20 cellular contexts compared by ENCODE assay signal in genomic region chr1:62386351-62387121, GRCh38. TPM values are rescaled to one million over a fixed set of nuclear protein-coding genes. Genes with fewer than 3 reads are reported as not detected.
DNase-seq lines count a peak whose midpoint lies in the region; ATAC-seq and TF ChIP-seq lines count a peak whose summit lies in the region.
"Had no signal": no experiment of that assay in that cellular context is flagged by ENCODE, and none has a peak within 500 bp of the region (broad histone marks: within the 10 kb centered on the region; RNA-seq: fewer than 3 reads in every experiment).

No MANE protein-coding gene starts in this region.

- no peak overlapping the region for H3K4me3 ChIP-seq in subcutaneous abdominal adipose tissue (ENCODE audit: low read depth in 1 of 5, low read length in 5 of 5)
- H3K4me3 ChIP-seq in left ventricle myocardium inferior: no peak overlapping the region

- no peak for TF ChIP-seq CTCF in left ventricle myocardium inferior (IDR thresholded peaks at IDR 0.05; ENCODE audit: borderline replicate concordance)

- H3K36me3 ChIP-seq in subcutaneous abdominal adipose tissue (ENCODE audit: control insufficient read depth in 5 of 5, insufficient read depth in 5 of 5, low read length in 5 of 5) (no peaks in the 10 kb centered on the region), left ventricle myocardium inferior (no peaks in the 10 kb centered on the region)

- no peaks in the 10 kb centered on the region for H3K9me3 Mint-ChIP-seq in activated T-cell treated with anti-CD3 and anti-CD28 coated beads, Interleukin-2, amount 50 U/mL, for 4 hours
- H3K9me3 Mint-ChIP-seq: activated CD4-positive, alpha-beta T cell treated with anti-CD3 and anti-CD28 coated beads, Interleukin-2, amount 10 ng/mL, durations not matched to agents 24 days and 14 days; activated naive CD4-positive, alpha-beta T cell treated with anti-CD3 and anti-CD28 coated beads, Interleukin-2, amount 50 U/mL, for 24 hours; memory B cell had no signal

- H3K27ac ChIP-seq in subcutaneous abdominal adipose tissue (ENCODE audit: low read depth, low read length): peak overlapping the region; percentile 70
- no peak overlapping the region for H3K27ac ChIP-seq in left ventricle myocardium inferior (replicated peaks)

- peak; percentile 49 for DNase-seq in NCI-H2107 treated with DMSO at 0.1 percent for 48 hours (lab: John Stamatoyannopoulos, UW; ENCODE audit: unreplicated experiment)
- no peak for DNase-seq in NCI-H2107 (lab: John Stamatoyannopoulos, UW)
- DNase-seq in amniotic epithelial cell (ENCODE audit: low read depth): peak; percentile 26
- DNase-seq in left kidney (ENCODE audit: low read depth, low spot score): peak; percentile 55
- DNase-seq in activated T-cell treated with anti-CD3 and anti-CD28 coated beads, Interleukin-2, amount 50 U/mL, for 4 hours: no peak
- DNase-seq in left ventricle myocardium inferior: no peak
- DNase-seq in stimulated activated CD4-positive, alpha-beta T cell treated with anti-CD3 and anti-CD28 coated beads, Interleukin-4, amount 100 ng/mL, for 4 hours: no peak
- DNase-seq: 8988T; activated CD4-positive, alpha-beta T cell treated with anti-CD3 and anti-CD28 coated beads, Interleukin-2, amount 10 ng/mL, durations not matched to agents 24 days and 14 days; C1 segment of cervical spinal cord; HCEC 1CT; islet precursor cell; NCI-H1694 treated with DMSO at 0.1 percent for 48 hours; NCI-H748 treated with DMSO at 0.1 percent for 48 hours; stimulated activated naive CD4-positive, alpha-beta T cell treated with Interleukin-2 at 50 U/mL for 16 hours had no signal

- intact Hi-C loops in left ventricle myocardium inferior (cut with micrococcal nuclease): no loop called here

- no peaks in the 10 kb centered on the region for H3K4me1 Mint-ChIP-seq in activated T-cell treated with anti-CD3 and anti-CD28 coated beads, Interleukin-2, amount 50 U/mL, for 4 hours (ENCODE audit: low read depth)
- H3K4me1 Mint-ChIP-seq: activated CD4-positive, alpha-beta T cell treated with anti-CD3 and anti-CD28 coated beads, Interleukin-2, amount 10 ng/mL, durations not matched to agents 24 days and 14 days; activated naive CD4-positive, alpha-beta T cell treated with anti-CD3 and anti-CD28 coated beads, Interleukin-2, amount 50 U/mL, for 24 hours; memory B cell had no signal

- peaks cover 6% of the 10 kb centered on the region for H3K27me3 Mint-ChIP-seq in activated T-cell treated with anti-CD3 and anti-CD28 coated beads, Interleukin-2, amount 50 U/mL, for 4 hours (ENCODE audit: low read depth)

- peak overlapping the region in 1 of 5 donors; percentile 2 for H3K9ac ChIP-seq in subcutaneous abdominal adipose tissue (ENCODE audit: low read length in 5 of 5)

- H3K4me3 Mint-ChIP-seq in activated T-cell treated with anti-CD3 and anti-CD28 coated beads, Interleukin-2, amount 50 U/mL, for 4 hours: no peak overlapping the region
- H3K4me3 Mint-ChIP-seq: activated CD4-positive, alpha-beta T cell treated with anti-CD3 and anti-CD28 coated beads, Interleukin-2, amount 10 ng/mL, durations not matched to agents 24 days and 14 days; activated naive CD4-positive, alpha-beta T cell treated with anti-CD3 and anti-CD28 coated beads, Interleukin-2, amount 50 U/mL, for 24 hours; memory B cell had no signal

- H3K36me3 Mint-ChIP-seq in activated T-cell treated with anti-CD3 and anti-CD28 coated beads, Interleukin-2, amount 50 U/mL, for 4 hours (ENCODE audit: insufficient read depth): no peaks in the 10 kb centered on the region
- H3K36me3 Mint-ChIP-seq: memory B cell had no signal

- H3K4me1 ChIP-seq in subcutaneous abdominal adipose tissue (ENCODE audit: control insufficient read depth in 5 of 5, insufficient read depth in 5 of 5, low read length in 5 of 5) (peaks cover 0 to 34% (median 19%) of the 10 kb centered on the region in 5 donors), left ventricle myocardium inferior (peaks cover 9% of the 10 kb centered on the region)

- no peak for ATAC-seq in activated T-cell treated with anti-CD3 and anti-CD28 coated beads, Interleukin-2, amount 50 U/mL, for 4 hours
- ATAC-seq: esophagus mucosa, Panc1 had no signal

- H3K27me3 ChIP-seq in subcutaneous abdominal adipose tissue (ENCODE audit: control insufficient read depth in 5 of 5, insufficient read depth in 4 of 5, low read length in 5 of 5) (no peaks in the 10 kb centered on the region), left ventricle myocardium inferior (ENCODE audit: low read depth) (peaks cover 18% of the 10 kb centered on the region)

- no peaks in the 10 kb centered on the region for H3K9me3 ChIP-seq in subcutaneous abdominal adipose tissue (ENCODE audit: control insufficient read depth in 5 of 5, low read length in 5 of 5)
- no peaks in the 10 kb centered on the region for H3K9me3 ChIP-seq in left ventricle myocardium inferior (replicated peaks)

RNA-seq across cellular contexts. Expression of gene USP1, which starts 50.3 kb away (rescaled TPM):
- 10 to 100 TPM; 71.5 to 79.0 (median 72.5) TPM for total RNA-seq in activated T-cell treated with anti-CD3 and anti-CD28 coated beads, Interleukin-2, amount 50 U/mL, for 4 hours
- 12.5 TPM for total RNA-seq in left ventricle myocardium inferior

Comparison
In these comparisons a context has a peak if more than half of its experiments do, and no peak if none do; other contexts are left out.
1. DNase-seq: peak in NCI-H2107 treated with DMSO at 0.1 percent for 48 hours (single experiment), amniotic epithelial cell (single experiment) and left kidney (single experiment); none in NCI-H2107 (single experiment), activated T-cell treated with anti-CD3 and anti-CD28 coated beads, Interleukin-2, amount 50 U/mL, for 4 hours (single experiment), left ventricle myocardium inferior (single experiment) and stimulated activated CD4-positive, alpha-beta T cell treated with anti-CD3 and anti-CD28 coated beads, Interleukin-4, amount 100 ng/mL, for 4 hours (0 of 2).